8 cellular contexts compared by ENCODE assay signal in the genomic region with DNA sequence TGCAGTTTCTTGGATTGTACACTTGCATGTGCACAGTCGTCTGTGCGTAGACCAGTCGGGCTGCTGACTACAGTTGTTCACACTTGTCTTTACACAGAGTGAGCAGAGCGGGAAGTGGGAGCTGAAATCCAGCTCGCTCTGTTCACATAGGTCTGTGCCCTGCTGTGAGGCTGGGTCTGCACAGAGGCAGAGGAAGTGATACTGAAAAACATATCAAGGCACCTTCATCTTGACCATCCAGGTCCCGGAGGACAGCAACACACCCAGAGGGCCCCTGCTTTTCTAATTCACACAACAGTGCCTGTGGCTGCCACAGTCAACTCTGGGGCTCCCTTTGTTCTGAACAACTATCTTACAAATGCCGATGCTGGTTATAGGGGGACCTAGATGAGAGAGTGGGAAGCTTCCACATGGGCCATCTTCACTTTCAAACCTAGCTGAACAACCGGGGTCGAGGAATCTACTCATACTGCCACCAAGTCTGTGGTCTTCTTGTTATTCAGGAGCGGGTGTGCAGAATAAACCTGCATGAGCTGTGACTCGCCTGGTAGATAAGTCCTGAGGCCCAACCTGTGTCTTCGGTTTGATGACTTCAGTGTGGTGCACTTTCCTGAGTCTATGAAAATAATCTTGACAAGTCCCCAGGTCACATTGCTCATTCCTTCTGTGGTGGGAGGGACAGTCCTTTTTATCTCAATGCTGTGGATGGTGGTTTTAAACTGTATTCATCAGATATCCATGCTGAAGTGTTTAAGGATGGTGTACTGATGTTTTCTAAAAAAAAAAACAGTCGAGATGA. TPM values are rescaled to one million over a fixed set of nuclear protein-coding genes. Genes with fewer than 3 reads are reported as not detected.
DNase-seq lines count a peak whose midpoint lies in the region; ATAC-seq and TF ChIP-seq lines count a peak whose summit lies in the region.
"Had no signal": no experiment of that assay in that cellular context is flagged by ENCODE, and none has a peak within 500 bp of the region (broad histone marks: within the 10 kb centered on the region; RNA-seq: fewer than 3 reads in every experiment).

No MANE protein-coding gene starts in this region.

- H2AFZ ChIP-seq in mesenchymal stem cell (ENCODE audit: low read depth, low read length): no peak overlapping the region

- H3K14ac ChIP-seq in mesenchymal stem cell (ENCODE audit: low read length in 2 of 2): no peak overlapping the region

- H3K4me2 ChIP-seq in mesenchymal stem cell (ENCODE audit: low read length, poor library complexity, severe bottlenecking): no peak overlapping the region

- H3K18ac ChIP-seq in mesenchymal stem cell (ENCODE audit: low read depth in 1 of 2, low read length in 2 of 2): peak overlapping the region in 1 of 2 experiments; percentile 80

- DNase-seq in mesenchymal stem cell: no peak
- no peak for DNase-seq in gastrocnemius medialis
- DNase-seq in cerebellum (ENCODE audit: low spot score): no peak
- DNase-seq in NCI-H2227 (lab: John Stamatoyannopoulos, UW; ENCODE audit: unreplicated experiment): no peak

- H3K4me1 ChIP-seq in mesenchymal stem cell (ENCODE audit: control insufficient read depth, insufficient read depth, low read depth, low read length) (peaks cover 8% of the 10 kb centered on the region), gastrocnemius medialis (peaks cover 7 to 9% of the 10 kb centered on the region in 2 donors)

- peak overlapping the region; percentile 12 for H4K8ac ChIP-seq in mesenchymal stem cell (ENCODE audit: low read length)

- peak; percentile 45 for ATAC-seq in GM18858 (IDR thresholded peaks at IDR 0.05; ENCODE audit: unreplicated experiment)
- ATAC-seq in GM21423 (IDR thresholded peaks at IDR 0.05; ENCODE audit: unreplicated experiment): peak; percentile 45
- ATAC-seq in HG03521 (IDR thresholded peaks at IDR 0.05; ENCODE audit: unreplicated experiment): peak; percentile 24
- no peak for ATAC-seq in gastrocnemius medialis
- ATAC-seq: SK-N-SH treated with all-trans-retinoic acid at 6 μM for 48 hours had no signal

- no peak overlapping the region for H4K91ac ChIP-seq in mesenchymal stem cell (ENCODE audit: low read length)

- H2BK5ac ChIP-seq in mesenchymal stem cell (ENCODE audit: low read depth, low read length, poor library complexity, severe bottlenecking): no peak overlapping the region

- no peaks in the 10 kb centered on the region for H3K27me3 ChIP-seq in mesenchymal stem cell (ENCODE audit: control insufficient read depth in 1 of 2, insufficient read depth in 1 of 2, low read length in 2 of 2)
- H3K27me3 ChIP-seq in gastrocnemius medialis: peaks cover 0 to 3% (median 0%) of the 10 kb centered on the region in 3 donors

- no peak for TF ChIP-seq POLR2A in gastrocnemius medialis (IDR thresholded peaks at IDR 0.05)

- H3K4me3 ChIP-seq in mesenchymal stem cell (ENCODE audit: insufficient read depth in 1 of 2, low read depth in 1 of 2, low read length in 2 of 2): no peak overlapping the region
- no peak overlapping the region for H3K4me3 ChIP-seq in gastrocnemius medialis

- in situ Hi-C loops in gastrocnemius medialis (cut with MboI; ENCODE audit: low sequenced_read_pairs in 4 of 4): no loop called here

- no peaks in the 10 kb centered on the region for H3K36me3 ChIP-seq in mesenchymal stem cell (ENCODE audit: control insufficient read depth in 1 of 2, insufficient read depth in 2 of 2, low read depth in 1 of 2, low read length in 2 of 2)
- H3K36me3 ChIP-seq in gastrocnemius medialis: no peaks in the 10 kb centered on the region

- no peak overlapping the region for H3K27ac ChIP-seq in mesenchymal stem cell (ENCODE audit: low read length, poor library complexity, severe bottlenecking)
- no peak overlapping the region for H3K27ac ChIP-seq in gastrocnemius medialis

- peak overlapping the region; percentile 0 to 87 for H2BK12ac ChIP-seq in mesenchymal stem cell (ENCODE audit: low read length in 2 of 2)

- H2BK120ac ChIP-seq in mesenchymal stem cell (ENCODE audit: low read depth, low read length): no peak overlapping the region

- H3K9ac ChIP-seq in mesenchymal stem cell (ENCODE audit: low read length): no peak overlapping the region

- WGBS in mesenchymal stem cell: 75% methylated on average over 13 of the region's 13 CpGs

- peak overlapping the region; percentile 0 for H2BK15ac ChIP-seq in mesenchymal stem cell (ENCODE audit: low read depth, poor library complexity, severe bottlenecking)

- no peaks in the 10 kb centered on the region for H3K9me3 ChIP-seq in mesenchymal stem cell (ENCODE audit: control insufficient read depth, low read length)
- H3K9me3 ChIP-seq in gastrocnemius medialis: peaks cover 0 to 5% (median 0%) of the 10 kb centered on the region in 3 donors

- intact Hi-C loops in gastrocnemius medialis (cut with DNase I; ENCODE audit: low total_unique reads): no loop called here

- TF ChIP-seq CTCF in gastrocnemius medialis (IDR thresholded peaks at IDR 0.05 in 4 of 5, conservative IDR thresholded peaks at IDR 0.05 in 1 of 5): no peak

- H2AK5ac ChIP-seq in mesenchymal stem cell (ENCODE audit: low read length, severe bottlenecking): no peak overlapping the region

- peak overlapping the region in 1 of 2 experiments; percentile 64 for H3K4ac ChIP-seq in mesenchymal stem cell (ENCODE audit: low read depth in 1 of 2, low read length in 2 of 2)

- H3K79me1 ChIP-seq in mesenchymal stem cell (replicated peaks; ENCODE audit: low read length, poor library complexity, severe bottlenecking): no peaks in the 10 kb centered on the region

- no peak overlapping the region for H3K23ac ChIP-seq in mesenchymal stem cell (ENCODE audit: low read length in 2 of 2)

RNA-seq across cellular contexts. Expression of gene ADNP2, which starts 3.5 kb away (rescaled TPM):
- 13.5 TPM for polyA plus RNA-seq in mesenchymal stem cell (2013, experiment 1 of 2)
- polyA plus RNA-seq in mesenchymal stem cell (2013, experiment 2 of 2): 14.4 TPM
- total RNA-seq in gastrocnemius medialis: 1 to 10 TPM; 2.6 to 4.5 (median 2.9) TPM
- 20.7 TPM for total RNA-seq in cerebellum

Comparison
In these comparisons a context has a peak if more than half of its experiments do, and no peak if none do; other contexts are left out.
1. ATAC-seq: peak in GM18858 (single experiment), GM21423 (single experiment) and HG03521 (single experiment); none in gastrocnemius medialis (0 of 2).